In the genomic region with DNA sequence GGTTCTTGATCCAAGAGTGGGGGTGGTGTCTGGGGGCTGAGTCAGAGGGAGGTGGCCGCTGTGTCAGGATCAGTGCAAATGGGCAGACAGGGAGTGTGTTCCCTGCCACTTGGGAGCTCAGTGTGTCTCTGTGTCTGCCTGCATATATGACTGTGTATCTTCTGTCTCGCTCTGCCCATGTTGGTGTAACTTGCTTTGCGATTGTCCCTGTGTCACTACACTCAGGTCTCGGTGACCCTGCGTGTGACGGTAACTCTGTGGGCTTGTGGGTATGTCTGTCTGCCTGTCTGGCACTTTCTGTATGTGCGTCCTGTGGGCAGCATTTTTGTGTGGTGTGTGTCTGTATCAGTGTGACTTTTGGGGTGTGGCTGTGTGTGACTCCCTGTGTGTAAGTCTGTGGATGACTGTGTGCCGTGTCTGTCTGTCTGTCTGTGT, we compare ENCODE assay signal across 8 cellular contexts. TPM values are rescaled to one million over a fixed set of nuclear protein-coding genes. Genes with fewer than 3 reads are reported as not detected.
DNase-seq lines count a peak whose midpoint lies in the region; ATAC-seq and TF ChIP-seq lines count a peak whose summit lies in the region.
"Had no signal": no experiment of that assay in that cellular context is flagged by ENCODE, and none has a peak within 500 bp of the region (broad histone marks: within the 10 kb centered on the region; RNA-seq: fewer than 3 reads in every experiment).

No MANE protein-coding gene starts in this region.

- H3K4me2 ChIP-seq in trophoblast cell (ENCODE audit: low read length) = no peak overlapping the region

- H2BK120ac ChIP-seq in trophoblast cell (ENCODE audit: insufficient read depth, low read length, poor library complexity) = no peak overlapping the region

- H3K9me3 ChIP-seq in trophoblast cell (ENCODE audit: insufficient read depth, low read depth, low read length) = peaks cover 4% of the 10 kb centered on the region
- no peaks in the 10 kb centered on the region for H3K9me3 ChIP-seq in mucosa of descending colon

- H4K8ac ChIP-seq in trophoblast cell (ENCODE audit: low read depth, low read length) = no peak overlapping the region

- no peaks in the 10 kb centered on the region for H3K9me3 Mint-ChIP-seq in activated CD4-positive, alpha-beta memory T cell treated with anti-CD3 and anti-CD28 coated beads for 36 hours
- H3K9me3 Mint-ChIP-seq in activated CD4-positive, alpha-beta memory T cell treated with anti-CD3 and anti-CD28 coated beads, Interleukin-2, amount 10 ng/mL, durations not matched to agents 7 days and 5 days = no peaks in the 10 kb centered on the region

- intact Hi-C loops in activated CD4-positive, alpha-beta memory T cell treated with anti-CD3 and anti-CD28 coated beads for 36 hours (cut with micrococcal nuclease) = loop anchor here (1.0 kb wide), 1 partner anchor 9 kb away; no protein-coding TSS in a partner anchor
- intact Hi-C loops in mucosa of descending colon (cut with DNase I, micrococcal nuclease) = no loop called here

- no peak overlapping the region for H2AK5ac ChIP-seq in trophoblast cell (ENCODE audit: low read length)

- H3K23ac ChIP-seq in trophoblast cell (ENCODE audit: low read length) = no peak overlapping the region

- H2BK5ac ChIP-seq in trophoblast cell (ENCODE audit: low read depth, low read length, poor library complexity) = no peak overlapping the region

- ATAC-seq in mucosa of descending colon = no peak

- H3K27ac Mint-ChIP-seq in activated CD4-positive, alpha-beta memory T cell treated with anti-CD3 and anti-CD28 coated beads for 36 hours = peak overlapping the region; percentile 35
- no peak overlapping the region for H3K27ac Mint-ChIP-seq in activated CD4-positive, alpha-beta memory T cell treated with anti-CD3 and anti-CD28 coated beads, Interleukin-2, amount 10 ng/mL, durations not matched to agents 7 days and 5 days

- no peak overlapping the region for H4K91ac ChIP-seq in trophoblast cell (ENCODE audit: low read depth, low read length)

- H3K27me3 ChIP-seq in trophoblast cell (ENCODE audit: insufficient read depth, low read length) = peaks cover 48% of the 10 kb centered on the region

- no peak overlapping the region for H3K4ac ChIP-seq in trophoblast cell (ENCODE audit: low read depth, low read length)

- H3K79me2 ChIP-seq in trophoblast cell (ENCODE audit: control insufficient read depth, insufficient read depth, low read length, poor library complexity) = no peaks in the 10 kb centered on the region

- no peak overlapping the region for H4K12ac ChIP-seq in trophoblast cell (ENCODE audit: low read depth, low read length)

- H3K9ac ChIP-seq in trophoblast cell (ENCODE audit: low read length) = no peak overlapping the region

- peaks cover 37% of the 10 kb centered on the region for H3K4me1 Mint-ChIP-seq in activated CD4-positive, alpha-beta memory T cell treated with anti-CD3 and anti-CD28 coated beads for 36 hours (ENCODE audit: low read depth)
- H3K4me1 Mint-ChIP-seq in activated CD4-positive, alpha-beta memory T cell treated with anti-CD3 and anti-CD28 coated beads, Interleukin-2, amount 10 ng/mL, durations not matched to agents 7 days and 5 days = peaks cover 28% of the 10 kb centered on the region

- no peak overlapping the region for H2BK12ac ChIP-seq in trophoblast cell (ENCODE audit: low read length)

- H2AFZ ChIP-seq in trophoblast cell (ENCODE audit: insufficient read depth, low read length, poor library complexity) = no peak overlapping the region

- H3K79me1 ChIP-seq in trophoblast cell (ENCODE audit: low read length) = no peaks in the 10 kb centered on the region

- CTCF ChIA-PET in activated CD4-positive, alpha-beta memory T cell treated with anti-CD3 and anti-CD28 coated beads for 36 hours (lab: Charles Lee) = interaction anchor here (1.1 to 1.8 kb wide), 5 partner anchors 9 to 63 kb away, joined by 4 to 7 read pairs (median 4); partner anchors contain the start of gene RABAC1
- CTCF ChIA-PET in activated CD4-positive, alpha-beta memory T cell treated with anti-CD3 and anti-CD28 coated beads, Interleukin-2, amount 10 ng/mL, durations not matched to agents 7 days and 5 days (lab: Charles Lee) = interaction anchor here (1.0 to 1.7 kb wide), 2 partner anchors 8 to 9 kb away, joined by 3 to 4 read pairs; partner anchors contain the start of gene ERFL

- no CpG with 5 or more reads among the region's 8 CpGs for WGBS in trophoblast cell (ENCODE audit: extremely low coverage, insufficient coverage, insufficient read length)

- no peak overlapping the region for H3K27ac ChIP-seq in trophoblast cell (ENCODE audit: low read depth, low read length)

- H3K4me3 Mint-ChIP-seq in activated CD4-positive, alpha-beta memory T cell treated with anti-CD3 and anti-CD28 coated beads for 36 hours = peak overlapping the region; percentile 48
- no peak overlapping the region for H3K4me3 Mint-ChIP-seq in activated CD4-positive, alpha-beta memory T cell treated with anti-CD3 and anti-CD28 coated beads, Interleukin-2, amount 10 ng/mL, durations not matched to agents 7 days and 5 days

- no peak for TF ChIP-seq CTCF in mucosa of descending colon (IDR thresholded peaks at IDR 0.05)

- H3K18ac ChIP-seq in trophoblast cell (ENCODE audit: low read length) = no peak overlapping the region

- no peaks in the 10 kb centered on the region for H3K36me3 Mint-ChIP-seq in activated CD4-positive, alpha-beta memory T cell treated with anti-CD3 and anti-CD28 coated beads for 36 hours
- H3K36me3 Mint-ChIP-seq in activated CD4-positive, alpha-beta memory T cell treated with anti-CD3 and anti-CD28 coated beads, Interleukin-2, amount 10 ng/mL, durations not matched to agents 7 days and 5 days (ENCODE audit: low read depth) = no peaks in the 10 kb centered on the region

- peak; percentile 68 for DNase-seq in activated CD4-positive, alpha-beta memory T cell treated with anti-CD3 and anti-CD28 coated beads for 36 hours
- no peak for DNase-seq in activated CD4-positive, alpha-beta memory T cell treated with anti-CD3 and anti-CD28 coated beads, Interleukin-2, amount 10 ng/mL, durations not matched to agents 7 days and 5 days
- DNase-seq in activated T-cell treated with anti-CD3 and anti-CD28 coated beads, Interleukin-2, amount 50 U/mL, for 48 hours = peak; percentile 61 to 67
- DNase-seq in trophoblast cell (no peak), mucosa of descending colon (no peak), NCI-H2171 (lab: John Stamatoyannopoulos, UW) (no peak)
- DNase-seq: stimulated activated CD4-positive, alpha-beta T cell treated with anti-CD3 and anti-CD28 coated beads, Interleukin-4, amount 100 ng/mL, for 4 hours had no signal

- H3K36me3 ChIP-seq in trophoblast cell (ENCODE audit: control insufficient read depth in 1 of 2, insufficient read depth in 2 of 2, low read length in 2 of 2) = no peaks in the 10 kb centered on the region
- no peaks in the 10 kb centered on the region for H3K36me3 ChIP-seq in mucosa of descending colon (ENCODE audit: low read depth)

- peaks cover 1% of the 10 kb centered on the region for H3K27me3 Mint-ChIP-seq in activated CD4-positive, alpha-beta memory T cell treated with anti-CD3 and anti-CD28 coated beads for 36 hours
- peaks cover 45% of the 10 kb centered on the region for H3K27me3 Mint-ChIP-seq in activated CD4-positive, alpha-beta memory T cell treated with anti-CD3 and anti-CD28 coated beads, Interleukin-2, amount 10 ng/mL, durations not matched to agents 7 days and 5 days

- H3K4me1 ChIP-seq in trophoblast cell (ENCODE audit: control insufficient read depth in 1 of 2, insufficient read depth in 2 of 2, low read length in 2 of 2) (peaks cover 3 to 4% of the 10 kb centered on the region in 2 experiments), mucosa of descending colon (ENCODE audit: low read depth) (peaks cover 8% of the 10 kb centered on the region)

- no peak overlapping the region for H3K14ac ChIP-seq in trophoblast cell (ENCODE audit: low read length)

- peak overlapping the region; percentile 44 for H3K4me3 ChIP-seq in trophoblast cell (ENCODE audit: low read depth, low read length)
- no peak overlapping the region for H3K4me3 ChIP-seq in mucosa of descending colon

- POLR2A ChIA-PET in activated CD4-positive, alpha-beta memory T cell treated with anti-CD3 and anti-CD28 coated beads for 36 hours (lab: Charles Lee) = interaction anchor here (1.1 to 2.3 kb wide), 2 partner anchors 9 to 66 kb away, joined by 3 to 14 read pairs; no protein-coding TSS in a partner anchor
- POLR2A ChIA-PET in activated CD4-positive, alpha-beta memory T cell treated with anti-CD3 and anti-CD28 coated beads, Interleukin-2, amount 10 ng/mL, durations not matched to agents 7 days and 5 days (lab: Charles Lee) = interaction anchor here (1.1 kb wide), 1 partner anchor 9 kb away, joined by 3 read pairs; no protein-coding TSS in a partner anchor

RNA-seq across cellular contexts. Expression of gene ERFL, which starts 8.2 kb away (rescaled TPM):
- total RNA-seq in activated CD4-positive, alpha-beta memory T cell treated with anti-CD3 and anti-CD28 coated beads for 36 hours = 1 to 10 TPM; 1.3 to 2.0 TPM
- total RNA-seq in activated CD4-positive, alpha-beta memory T cell treated with anti-CD3 and anti-CD28 coated beads, Interleukin-2, amount 10 ng/mL, durations not matched to agents 7 days and 5 days = 1 to 10 TPM; 1.5 to 1.7 TPM
- polyA plus RNA-seq in trophoblast cell (2013) = 0.27 and 0.31 TPM in 2 replicates
- 1 to 10 TPM in 1 of 3 donors, under 1 TPM in 2; 0.70 to 1.1 (median 0.98) TPM for total RNA-seq in mucosa of descending colon
- total RNA-seq: myocyte had no signal

RNA-seq across cellular contexts. Expression of gene RABAC1, which starts 22.7 kb away (rescaled TPM):
- total RNA-seq in activated CD4-positive, alpha-beta memory T cell treated with anti-CD3 and anti-CD28 coated beads for 36 hours = 10 to 100 TPM; 64.9 to 68.4 TPM
- total RNA-seq in activated CD4-positive, alpha-beta memory T cell treated with anti-CD3 and anti-CD28 coated beads, Interleukin-2, amount 10 ng/mL, durations not matched to agents 7 days and 5 days = 100 to 1,000 TPM in 1 of 2 experiments, 10 to 100 TPM in 1; 97.2 to 105 TPM
- 169 and 176 TPM in 2 replicates for polyA plus RNA-seq in trophoblast cell (2013)
- total RNA-seq in mucosa of descending colon = 100 to 1,000 TPM; 150 to 160 (median 152) TPM

RNA-seq across cellular contexts. Expression of gene ARHGEF1, which starts 53.4 kb away (rescaled TPM):
- total RNA-seq in activated CD4-positive, alpha-beta memory T cell treated with anti-CD3 and anti-CD28 coated beads for 36 hours = 100 to 1,000 TPM; 298 to 327 TPM
- 100 to 1,000 TPM; 657 TPM for total RNA-seq in activated CD4-positive, alpha-beta memory T cell treated with anti-CD3 and anti-CD28 coated beads, Interleukin-2, amount 10 ng/mL, durations not matched to agents 7 days and 5 days
- polyA plus RNA-seq in trophoblast cell (2013) = 65.5 and 67.8 TPM in 2 replicates
- 100 to 1,000 TPM in 1 of 3 donors, 10 to 100 TPM in 2; 84.9 to 125 (median 92.3) TPM for total RNA-seq in mucosa of descending colon

RNA-seq across cellular contexts. Expression of gene ATP1A3, which starts 57.6 kb away (rescaled TPM):
- under 1 TPM; 0.64 to 0.85 TPM for total RNA-seq in activated CD4-positive, alpha-beta memory T cell treated with anti-CD3 and anti-CD28 coated beads for 36 hours
- 1 to 10 TPM; 1.2 to 1.9 TPM for total RNA-seq in activated CD4-positive, alpha-beta memory T cell treated with anti-CD3 and anti-CD28 coated beads, Interleukin-2, amount 10 ng/mL, durations not matched to agents 7 days and 5 days
- polyA plus RNA-seq in trophoblast cell (2013) = 0.11 and 0.12 TPM in 2 replicates
- 1 to 10 TPM in 1 of 3 donors, not detected in 2; 8.3 TPM for total RNA-seq in mucosa of descending colon

RNA-seq across cellular contexts. Expression of gene CD79A, which starts 59.4 kb away (rescaled TPM):
- total RNA-seq in activated CD4-positive, alpha-beta memory T cell treated with anti-CD3 and anti-CD28 coated beads for 36 hours = 1 to 10 TPM; 1.5 to 1.6 TPM
- under 1 TPM; 0.35 to 0.38 TPM for total RNA-seq in activated CD4-positive, alpha-beta memory T cell treated with anti-CD3 and anti-CD28 coated beads, Interleukin-2, amount 10 ng/mL, durations not matched to agents 7 days and 5 days
- polyA plus RNA-seq in trophoblast cell (2013) = 0.17 and 0.31 TPM in 2 replicates
- total RNA-seq in mucosa of descending colon = 1 to 10 TPM; 2.7 to 7.3 (median 3.9) TPM

Comparison
In these comparisons a context has a peak if more than half of its experiments do, and no peak if none do; other contexts are left out.
1. DNase-seq: peak in activated CD4-positive, alpha-beta memory T cell treated with anti-CD3 and anti-CD28 coated beads for 36 hours (single experiment) and activated T-cell treated with anti-CD3 and anti-CD28 coated beads, Interleukin-2, amount 50 U/mL, for 48 hours (2 of 2); none in activated CD4-positive, alpha-beta memory T cell treated with anti-CD3 and anti-CD28 coated beads, Interleukin-2, amount 10 ng/mL, durations not matched to agents 7 days and 5 days (single experiment), trophoblast cell (0 of 2), mucosa of descending colon (0 of 3) and NCI-H2171 (single experiment).